ENCODE assay signal across 14 cellular contexts in the genomic region with DNA sequence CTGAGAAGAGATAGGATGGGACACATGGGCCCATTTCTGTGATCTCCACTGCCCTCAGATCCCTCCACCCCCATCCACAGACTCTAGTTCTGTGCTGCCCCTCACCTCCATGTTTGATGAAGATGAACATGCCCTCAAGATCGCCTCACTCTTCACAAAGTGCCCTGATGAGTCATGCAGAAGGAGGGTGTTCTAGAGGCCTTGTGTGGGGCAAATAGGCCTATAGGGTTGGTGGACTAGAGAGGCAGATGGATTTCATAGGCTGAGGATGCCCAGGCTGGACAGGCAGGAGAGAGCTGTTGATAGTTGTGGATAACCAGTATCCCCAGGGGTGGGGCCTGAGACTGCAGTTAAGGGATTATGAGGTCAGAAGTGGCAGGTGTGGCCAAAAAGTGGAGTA. TPM values are rescaled to one million over a fixed set of nuclear protein-coding genes. Genes with fewer than 3 reads are reported as not detected.
DNase-seq lines count a peak whose midpoint lies in the region; ATAC-seq, FAIRE-seq and TF ChIP-seq lines count a peak whose summit lies in the region.
"Had no signal": no experiment of that assay in that cellular context is flagged by ENCODE, and none has a peak within 500 bp of the region (broad histone marks: within the 10 kb centered on the region; RNA-seq: fewer than 3 reads in every experiment).

CXorf65 (minus strand) TSS at position 314 of the 400 bp plus-strand sequence; CDS start at position 130, 184 bp downstream.

- intact Hi-C loops in CD8-positive, alpha-beta T cell (cut with DNase I, micrococcal nuclease): no loop called here
- intact Hi-C loops in colonic mucosa (cut with DNase I): no loop called here

- no peak for TF ChIP-seq EP300 in A549 (IDR thresholded peaks at IDR 0.05)

- TF ChIP-seq CTCF in A549 (IDR thresholded peaks at IDR 0.05) (no peak), colonic mucosa (IDR thresholded peaks at IDR 0.05) (no peak)
- no peak for TF ChIP-seq CTCF in CD8-positive, alpha-beta T cell (IDR thresholded peaks at IDR 0.05)

- no peak within 1 kb of the TSS for H3K9ac ChIP-seq in colonic mucosa (ENCODE audit: low read depth in 2 of 2, low read length in 2 of 2)

- H3K36me3 ChIP-seq in CD8-positive, alpha-beta T cell (ENCODE audit: insufficient read depth, low read length): peaks cover 14% of the 10 kb centered on the region
- no peaks in the 10 kb centered on the region for H3K36me3 ChIP-seq in colonic mucosa
- H3K36me3 ChIP-seq: brain microvascular endothelial cell had no signal

- H3K4me1 Mint-ChIP-seq in CD8-positive, alpha-beta T cell (ENCODE audit: low read depth): peaks cover 65% of the 10 kb centered on the region
- peaks cover 60% of the 10 kb centered on the region for H3K4me1 Mint-ChIP-seq in T-helper 1 cell treated with Interleukin-12 subunit alpha and Interleukin-12 subunit beta and Interleukin-4 antibody, amounts not matched to agents 30 μg/mL and 1 μg/mL, for 36 hours (ENCODE audit: low read depth)
- H3K4me1 Mint-ChIP-seq in immature natural killer cell: peaks cover 85 to 97% of the 10 kb centered on the region in 2 donors

- no peak within 1 kb of the TSS for H3K4me2 ChIP-seq in A549

- H3K27me3 ChIP-seq in CD8-positive, alpha-beta T cell (ENCODE audit: insufficient read depth, low read length): no peaks in the 10 kb centered on the region
- H3K27me3 ChIP-seq in colonic mucosa: no peaks in the 10 kb centered on the region
- H3K27me3 ChIP-seq: brain microvascular endothelial cell had no signal

- H3K9me3 ChIP-seq in A549 (no peaks in the 10 kb centered on the region), colonic mucosa (no peaks in the 10 kb centered on the region)
- no peaks in the 10 kb centered on the region for H3K9me3 ChIP-seq in CD8-positive, alpha-beta T cell (ENCODE audit: low read length)
- H3K9me3 ChIP-seq: mucosa of descending colon had no signal

- ATAC-seq in A549: peak in 1 of 2 experiments; percentile 44; a peak in 3 of 6 replicates
- ATAC-seq in CD8-positive, alpha-beta T cell: peak; percentile 15
- ATAC-seq: mucosa of descending colon had no signal

- CTCF ChIA-PET in A549 (lab: Yijun Ruan, JAX): interaction anchor here (2.8 kb wide), 1 partner anchor 23 kb away, joined by 9 read pairs; no protein-coding TSS in a partner anchor
- CTCF ChIA-PET in CD8-positive, alpha-beta T cell (lab: Charles Lee): interaction anchor here (1.3 to 2.0 kb wide), 2 partner anchors 12 to 23 kb away, joined by 3 to 8 read pairs; partner anchors contain the start of gene MED12

- 63% methylated on average over 1 of the region's 1 CpG for WGBS in A549 (ENCODE audit: missing lambda C conversion rate)

- no peak for TF ChIP-seq RAD21 in A549 (conservative IDR thresholded peaks at IDR 0.05 in 1 of 2, IDR thresholded peaks at IDR 0.05 in 1 of 2)

- H3K4me1 ChIP-seq in A549 (no peaks in the 10 kb centered on the region), colonic mucosa (no peaks in the 10 kb centered on the region)
- H3K4me1 ChIP-seq in CD8-positive, alpha-beta T cell (ENCODE audit: insufficient read depth, low read length): peaks cover 69% of the 10 kb centered on the region

- peak within 1 kb of the TSS; percentile 99 for H3K27ac Mint-ChIP-seq in CD8-positive, alpha-beta T cell
- peak within 1 kb of the TSS; percentile 89 for H3K27ac Mint-ChIP-seq in T-helper 1 cell treated with Interleukin-12 subunit alpha and Interleukin-12 subunit beta and Interleukin-4 antibody, amounts not matched to agents 30 μg/mL and 1 μg/mL, for 36 hours
- H3K27ac Mint-ChIP-seq in immature natural killer cell: peak within 1 kb of the TSS; percentile 94 to 100 (median 99)

- DNase-seq in A549 (ENCODE audit: low read depth in 1 of 2, low spot score in 1 of 2) (no peak), immature natural killer cell (peak in 2 of 3 donors; percentile 24 to 29), globus pallidus (ENCODE audit: low spot score) (no peak), SW 1271 (lab: John Stamatoyannopoulos, UW) (no peak), colonic mucosa (no peak), NCI-H446 treated with DMSO at 0.1 percent for 48 hours (lab: John Stamatoyannopoulos, UW) (no peak)
- peak in 3 of 7 experiments; percentile 20 to 34 (median 21) for DNase-seq in CD8-positive, alpha-beta T cell
- DNase-seq: brain microvascular endothelial cell, mucosa of descending colon, NCI-H510A had no signal

- H3K27ac ChIP-seq in A549 (no peak within 1 kb of the TSS), colonic mucosa (no peak within 1 kb of the TSS)
- peak within 1 kb of the TSS; percentile 20 for H3K27ac ChIP-seq in CD8-positive, alpha-beta T cell (ENCODE audit: low read depth, low read length)
- H3K27ac ChIP-seq: brain microvascular endothelial cell, SK-N-MC had no signal

- no peaks in the 10 kb centered on the region for H3K27me3 Mint-ChIP-seq in CD8-positive, alpha-beta T cell (ENCODE audit: low read depth)
- no peaks in the 10 kb centered on the region for H3K27me3 Mint-ChIP-seq in T-helper 1 cell treated with Interleukin-12 subunit alpha and Interleukin-12 subunit beta and Interleukin-4 antibody, amounts not matched to agents 30 μg/mL and 1 μg/mL, for 36 hours (ENCODE audit: low read depth)
- H3K27me3 Mint-ChIP-seq in immature natural killer cell (ENCODE audit: low read depth in 3 of 3): peaks cover 20 to 25% (median 21%) of the 10 kb centered on the region in 3 donors

- peaks cover 45% of the 10 kb centered on the region for H3K36me3 Mint-ChIP-seq in CD8-positive, alpha-beta T cell
- H3K36me3 Mint-ChIP-seq in T-helper 1 cell treated with Interleukin-12 subunit alpha and Interleukin-12 subunit beta and Interleukin-4 antibody, amounts not matched to agents 30 μg/mL and 1 μg/mL, for 36 hours (ENCODE audit: low read depth): peaks cover 65% of the 10 kb centered on the region
- peaks cover 5 to 22% (median 22%) of the 10 kb centered on the region in 3 donors for H3K36me3 Mint-ChIP-seq in immature natural killer cell

- POLR2A ChIA-PET in A549 (lab: Yijun Ruan, JAX): no interaction called here
- POLR2A ChIA-PET in CD8-positive, alpha-beta T cell (lab: Charles Lee): interaction anchor here (1.2 to 4.8 kb wide), 2 partner anchors 11 to 22 kb away, joined by 3 to 47 read pairs; partner anchors contain the start of gene MED12

- TF ChIP-seq POLR2A in A549 (IDR thresholded peaks at IDR 0.05; ENCODE audit: low read length): no peak

- no peak within 1 kb of the TSS for H3K4me3 ChIP-seq in A549
- H3K4me3 ChIP-seq in CD8-positive, alpha-beta T cell (ENCODE audit: low read depth, low read length): peak within 1 kb of the TSS; percentile 84
- no peak within 1 kb of the TSS for H3K4me3 ChIP-seq in colonic mucosa
- H3K4me3 ChIP-seq: mucosa of descending colon, SK-N-MC, skin epidermis had no signal

- peak within 1 kb of the TSS; percentile 98 for H3K4me3 Mint-ChIP-seq in CD8-positive, alpha-beta T cell
- H3K4me3 Mint-ChIP-seq in T-helper 1 cell treated with Interleukin-12 subunit alpha and Interleukin-12 subunit beta and Interleukin-4 antibody, amounts not matched to agents 30 μg/mL and 1 μg/mL, for 36 hours: peak within 1 kb of the TSS; percentile 100
- H3K4me3 Mint-ChIP-seq in immature natural killer cell: peak within 1 kb of the TSS; percentile 65 to 97 (median 93)

- peak; percentile 61 for FAIRE-seq in A549 (lab: Jason Lieb, UNC)
- FAIRE-seq: D721Med had no signal

- H3K9me3 Mint-ChIP-seq in CD8-positive, alpha-beta T cell: no peaks in the 10 kb centered on the region
- H3K9me3 Mint-ChIP-seq in T-helper 1 cell treated with Interleukin-12 subunit alpha and Interleukin-12 subunit beta and Interleukin-4 antibody, amounts not matched to agents 30 μg/mL and 1 μg/mL, for 36 hours: no peaks in the 10 kb centered on the region
- no peaks in the 10 kb centered on the region for H3K9me3 Mint-ChIP-seq in immature natural killer cell

TF ChIP-seq in A549, 52 proteins besides CTCF, POLR2A, EP300 and RAD21:
- TF ChIP-seq TP53 (CRISPR knock-in tag; IDR thresholded peaks at IDR 0.05) (no peak), CHD2 (IDR thresholded peaks at IDR 0.05; ENCODE audit: low read length, partially characterized antibody) (no peak), ZSCAN20 (CRISPR knock-in tag; IDR thresholded peaks at IDR 0.05) (no peak), MAFK (IDR thresholded peaks at IDR 0.05; ENCODE audit: partially characterized antibody) (no peak), MAZ (IDR thresholded peaks at IDR 0.05; ENCODE audit: borderline replicate concordance, low read depth, low read length) (no peak), CBX8 (IDR thresholded peaks at IDR 0.05) (no peak)
TF ChIP-seq in A549: peak in this region for 0.

RNA-seq across cellular contexts. Expression of gene CXorf65, which starts in this region (rescaled TPM):
- polyA plus RNA-seq in A549 (2011; rRNA removed): not detected in 2 replicates
- not detected in 2 replicates for polyA plus RNA-seq in A549 (2012; cell fraction: cytosol; rRNA removed)
- polyA plus RNA-seq in A549 (2012; cell fraction: nucleus; rRNA removed): not detected in 2 replicates
- polyA plus RNA-seq in A549 (2017; fragmentation: RNase III; extraction: RNeasy Plus Mini Kit Qiagen cat#74134 plus additional on column Dnase treatment): not detected in 3 replicates
- not detected in 2 replicates for polyA minus RNA-seq in A549 (2011; rRNA and poly(A)+ RNA removed)
- 10 to 100 TPM; 51.0 to 57.6 TPM for total RNA-seq in CD8-positive, alpha-beta T cell
- 10 to 100 TPM in 1 of 3 donors, 1 to 10 TPM in 1, not detected in 1; 5.6 to 15.2 TPM for polyA plus RNA-seq in immature natural killer cell
- total RNA-seq in colonic mucosa: not detected

Comparison
In these comparisons a context has a peak if more than half of its experiments do, and no peak if none do; other contexts are left out.
1. RNA of gene CXorf65 (total RNA-seq): 51.0 to 57.6 TPM in CD8-positive, alpha-beta T cell; not detected in colonic mucosa; every median in the first group is over 10 times any median in the second.
2. DNase-seq: peak in immature natural killer cell (2 of 3); none in A549 (0 of 2), globus pallidus (single experiment), SW 1271 (0 of 2), colonic mucosa (single experiment) and NCI-H446 treated with DMSO at 0.1 percent for 48 hours (single experiment).
3. Peak in every context shown above with its lines, with median percentiles within 50 percentile points of each other: H3K27ac Mint-ChIP-seq and H3K4me3 Mint-ChIP-seq.